ENCODE assay signal across 1 cellular context in genomic region chr1:235971571-235972315, GRCh38.
TF ChIP-seq lines count a peak whose summit lies in the region.

No MANE protein-coding gene starts in this region.

TF ChIP-seq in HepG2, 621 proteins besides CTCF, POLR2A, EP300 and RAD21 (continued from another document and continues in another):
- TF ChIP-seq, protein P1, sequence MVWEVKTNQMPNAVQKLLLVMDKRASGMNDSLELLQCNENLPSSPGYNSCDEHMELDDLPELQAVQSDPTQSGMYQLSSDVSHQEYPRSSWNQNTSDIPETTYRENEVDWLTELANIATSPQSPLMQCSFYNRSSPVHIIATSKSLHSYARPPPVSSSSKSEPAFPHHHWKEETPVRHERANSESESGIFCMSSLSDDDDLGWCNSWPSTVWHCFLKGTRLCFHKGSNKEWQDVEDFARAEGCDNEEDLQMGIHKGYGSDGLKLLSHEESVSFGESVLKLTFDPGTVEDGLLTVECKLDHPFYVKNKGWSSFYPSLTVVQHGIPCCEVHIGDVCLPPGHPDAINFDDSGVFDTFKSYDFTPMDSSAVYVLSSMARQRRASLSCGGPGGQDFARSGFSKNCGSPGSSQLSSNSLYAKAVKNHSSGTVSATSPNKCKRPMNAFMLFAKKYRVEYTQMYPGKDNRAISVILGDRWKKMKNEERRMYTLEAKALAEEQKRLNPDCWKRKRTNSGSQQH (CRISPR knock-in tag; IDR thresholded peaks at IDR 0.05; ENCODE audit: low read depth): peak; percentile 56; the same call in 1 of the 2 replicates
- no peak for TF ChIP-seq ZNF780A (CRISPR knock-in tag; IDR thresholded peaks at IDR 0.05)
- no peak for TF ChIP-seq ELF1 (CRISPR knock-in tag; IDR thresholded peaks at IDR 0.05)
- no peak for TF ChIP-seq DNMT3B (CRISPR knock-in tag; conservative IDR thresholded peaks at IDR 0.05)
- no peak for TF ChIP-seq GFI1 (CRISPR knock-in tag; IDR thresholded peaks at IDR 0.05; ENCODE audit: borderline replicate concordance)
- no peak for TF ChIP-seq RARG (CRISPR knock-in tag; IDR thresholded peaks at IDR 0.05; ENCODE audit: low read depth)
- TF ChIP-seq, protein P2, sequence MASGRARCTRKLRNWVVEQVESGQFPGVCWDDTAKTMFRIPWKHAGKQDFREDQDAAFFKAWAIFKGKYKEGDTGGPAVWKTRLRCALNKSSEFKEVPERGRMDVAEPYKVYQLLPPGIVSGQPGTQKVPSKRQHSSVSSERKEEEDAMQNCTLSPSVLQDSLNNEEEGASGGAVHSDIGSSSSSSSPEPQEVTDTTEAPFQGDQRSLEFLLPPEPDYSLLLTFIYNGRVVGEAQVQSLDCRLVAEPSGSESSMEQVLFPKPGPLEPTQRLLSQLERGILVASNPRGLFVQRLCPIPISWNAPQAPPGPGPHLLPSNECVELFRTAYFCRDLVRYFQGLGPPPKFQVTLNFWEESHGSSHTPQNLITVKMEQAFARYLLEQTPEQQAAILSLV (CRISPR knock-in tag; IDR thresholded peaks at IDR 0.05; ENCODE audit: borderline replicate concordance): no peak; the same call in 1 of the 2 replicates
- no peak for TF ChIP-seq ZNF446 (CRISPR knock-in tag; IDR thresholded peaks at IDR 0.05)
- no peak for TF ChIP-seq ZNF737 (CRISPR knock-in tag; IDR thresholded peaks at IDR 0.05; ENCODE audit: borderline replicate concordance)
- no peak for TF ChIP-seq ZNF740 (CRISPR knock-in tag; IDR thresholded peaks at IDR 0.05)
- TF ChIP-seq ATF6 (CRISPR knock-in tag; conservative IDR thresholded peaks at IDR 0.05): no peak; the same call in 1 of the 2 replicates
- no peak for TF ChIP-seq BRF2 (CRISPR knock-in tag; IDR thresholded peaks at IDR 0.05)
- TF ChIP-seq SNRNP70 (IDR thresholded peaks at IDR 0.05; ENCODE audit: low read depth, low read length): no peak
- TF ChIP-seq NFKBIZ (CRISPR knock-in tag; IDR thresholded peaks at IDR 0.05): no peak
- TF ChIP-seq NCOA1 (CRISPR knock-in tag; IDR thresholded peaks at IDR 0.05): no peak
- TF ChIP-seq, protein P3, sequence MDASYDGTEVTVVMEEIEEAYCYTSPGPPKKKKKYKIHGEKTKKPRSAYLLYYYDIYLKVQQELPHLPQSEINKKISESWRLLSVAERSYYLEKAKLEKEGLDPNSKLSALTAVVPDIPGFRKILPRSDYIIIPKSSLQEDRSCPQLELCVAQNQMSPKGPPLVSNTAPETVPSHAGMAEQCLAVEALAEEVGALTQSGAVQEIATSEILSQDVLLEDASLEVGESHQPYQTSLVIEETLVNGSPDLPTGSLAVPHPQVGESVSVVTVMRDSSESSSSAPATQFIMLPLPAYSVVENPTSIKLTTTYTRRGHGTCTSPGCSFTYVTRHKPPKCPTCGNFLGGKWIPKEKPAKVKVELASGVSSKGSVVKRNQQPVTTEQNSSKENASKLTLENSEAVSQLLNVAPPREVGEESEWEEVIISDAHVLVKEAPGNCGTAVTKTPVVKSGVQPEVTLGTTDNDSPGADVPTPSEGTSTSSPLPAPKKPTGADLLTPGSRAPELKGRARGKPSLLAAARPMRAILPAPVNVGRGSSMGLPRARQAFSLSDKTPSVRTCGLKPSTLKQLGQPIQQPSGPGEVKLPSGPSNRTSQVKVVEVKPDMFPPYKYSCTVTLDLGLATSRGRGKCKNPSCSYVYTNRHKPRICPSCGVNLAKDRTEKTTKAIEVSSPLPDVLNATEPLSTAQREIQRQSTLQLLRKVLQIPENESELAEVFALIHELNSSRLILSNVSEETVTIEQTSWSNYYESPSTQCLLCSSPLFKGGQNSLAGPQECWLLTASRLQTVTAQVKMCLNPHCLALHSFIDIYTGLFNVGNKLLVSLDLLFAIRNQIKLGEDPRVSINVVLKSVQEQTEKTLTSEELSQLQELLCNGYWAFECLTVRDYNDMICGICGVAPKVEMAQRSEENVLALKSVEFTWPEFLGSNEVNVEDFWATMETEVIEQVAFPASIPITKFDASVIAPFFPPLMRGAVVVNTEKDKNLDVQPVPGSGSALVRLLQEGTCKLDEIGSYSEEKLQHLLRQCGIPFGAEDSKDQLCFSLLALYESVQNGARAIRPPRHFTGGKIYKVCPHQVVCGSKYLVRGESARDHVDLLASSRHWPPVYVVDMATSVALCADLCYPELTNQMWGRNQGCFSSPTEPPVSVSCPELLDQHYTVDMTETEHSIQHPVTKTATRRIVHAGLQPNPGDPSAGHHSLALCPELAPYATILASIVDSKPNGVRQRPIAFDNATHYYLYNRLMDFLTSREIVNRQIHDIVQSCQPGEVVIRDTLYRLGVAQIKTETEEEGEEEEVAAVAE (CRISPR knock-in tag; IDR thresholded peaks at IDR 0.05; ENCODE audit: borderline replicate concordance): no peak
- TF ChIP-seq UBTF (CRISPR knock-in tag; IDR thresholded peaks at IDR 0.05): peak; percentile 36; the same call in 1 of the 2 replicates
- TF ChIP-seq POLR2G (IDR thresholded peaks at IDR 0.05; ENCODE audit: low read depth, low read length): peak; percentile 50
- TF ChIP-seq GMEB2 (CRISPR knock-in tag; IDR thresholded peaks at IDR 0.05; ENCODE audit: low read depth): no peak
- no peak for TF ChIP-seq NR2F2 (IDR thresholded peaks at IDR 0.05; ENCODE audit: borderline replicate concordance, low read depth)
- TF ChIP-seq ZNF616 (CRISPR knock-in tag; IDR thresholded peaks at IDR 0.05; ENCODE audit: low read depth): no peak
- no peak for TF ChIP-seq KIAA2018 (CRISPR knock-in tag; IDR thresholded peaks at IDR 0.05; ENCODE audit: borderline replicate concordance)
- no peak for TF ChIP-seq ATF1 (CRISPR knock-in tag; IDR thresholded peaks at IDR 0.05)
- TF ChIP-seq ZFP37 (CRISPR knock-in tag; IDR thresholded peaks at IDR 0.05; ENCODE audit: borderline replicate concordance): 0 out of 2 replicates have a peak, but pooled peaks have one; percentile 35
- no peak for TF ChIP-seq MED1 (CRISPR knock-in tag; IDR thresholded peaks at IDR 0.05)
- TF ChIP-seq NFIC (IDR thresholded peaks at IDR 0.05; ENCODE audit: low read length): no peak
- TF ChIP-seq ZNF276 (CRISPR knock-in tag; IDR thresholded peaks at IDR 0.05; ENCODE audit: low read depth): no peak
- no peak for TF ChIP-seq MZF1 (CRISPR knock-in tag; IDR thresholded peaks at IDR 0.05; ENCODE audit: borderline replicate concordance)
- no peak for TF ChIP-seq NFE2L1 (CRISPR knock-in tag; IDR thresholded peaks at IDR 0.05; ENCODE audit: borderline replicate concordance)
